Comparison of ENCODE assay signal across 28 cellular contexts in the genomic region with DNA sequence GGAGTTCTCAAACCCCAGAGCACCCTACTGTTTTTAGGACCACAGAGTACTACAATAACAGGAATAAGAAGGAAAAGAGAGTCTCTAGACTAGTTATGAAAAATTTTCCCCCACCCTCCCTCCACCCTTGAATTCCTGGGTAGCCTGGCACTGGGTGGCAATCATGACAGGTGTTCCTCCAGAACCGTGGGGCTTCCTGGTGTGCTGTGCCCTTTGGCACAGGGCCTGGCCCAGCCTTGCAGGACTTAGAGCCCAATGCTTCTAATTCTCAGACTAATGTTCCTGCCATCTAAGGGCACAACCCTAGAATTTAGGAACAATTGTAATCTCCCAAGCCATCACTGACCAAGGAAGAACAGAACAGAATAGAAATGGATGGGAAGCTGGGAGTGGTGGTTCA. TPM values are rescaled to one million over a fixed set of nuclear protein-coding genes. Genes with fewer than 3 reads are reported as not detected.
A peak's percentile ranks its signal among the peaks of the same experiment; 100 is the strongest.
DNase-seq lines count a peak whose midpoint lies in the region; ATAC-seq and TF ChIP-seq lines count a peak whose summit lies in the region.
"Had no signal": no experiment of that assay in that cellular context is flagged by ENCODE, and none has a peak within 500 bp of the region (broad histone marks: within the 10 kb centered on the region; RNA-seq: fewer than 3 reads in every experiment).

No MANE protein-coding gene starts in this region.

- no peak overlapping the region for H3K9ac ChIP-seq in IMR-90 (ENCODE audit: low read depth, low read length)

- H2AK5ac ChIP-seq in IMR-90 (ENCODE audit: low read depth, low read length) = 0 out of 2 replicates have a peak overlapping the region, but pooled peaks have one; percentile 24

- peak overlapping the region in 3 of 7 donors; percentile 15 to 80 (median 47) for H3K4me3 Mint-ChIP-seq in CD8-positive, alpha-beta memory T cell
- H3K4me3 Mint-ChIP-seq in effector memory CD8-positive, alpha-beta T cell = peak overlapping the region in 1 of 2 donors; percentile 53
- no peak overlapping the region for H3K4me3 Mint-ChIP-seq in mesothelial cell of epicardium
- no peak overlapping the region for H3K4me3 Mint-ChIP-seq in activated CD4-positive, alpha-beta memory T cell treated with anti-CD3 and anti-CD28 coated beads for 36 hours
- H3K4me3 Mint-ChIP-seq: CD8-positive, alpha-beta T cell had no signal

- in situ Hi-C loops in IMR-90 (cut with MboI; ENCODE audit: low sequenced_read_pairs) = no loop called here

- peak overlapping the region; percentile 79 for H2BK20ac ChIP-seq in IMR-90 (ENCODE audit: low read depth, low read length)

- no peak overlapping the region for H2AK9ac ChIP-seq in IMR-90 (replicated peaks; ENCODE audit: low read depth, low read length, poor library complexity)

- no peak overlapping the region for H4K5ac ChIP-seq in IMR-90 (ENCODE audit: low read depth, low read length)

- peaks cover 35% of the 10 kb centered on the region for H3K4me1 ChIP-seq in CD8-positive, alpha-beta memory T cell (ENCODE audit: insufficient read depth, low read length)
- H3K4me1 ChIP-seq in IMR-90 (ENCODE audit: control insufficient read depth, insufficient read depth, low read length) (peaks cover 30% of the 10 kb centered on the region), mucosa of descending colon (ENCODE audit: low read depth) (no peaks in the 10 kb centered on the region)

- H2BK120ac ChIP-seq in IMR-90 (ENCODE audit: low read depth, low read length) = peak overlapping the region; percentile 46

- no peak for TF ChIP-seq POLR2A in IMR-90 (IDR thresholded peaks at IDR 0.05; ENCODE audit: low read depth, low read length)

- H3K4me1 Mint-ChIP-seq in CD8-positive, alpha-beta memory T cell = peaks cover 47 to 60% (median 57%) of the 10 kb centered on the region in 3 donors
- H3K4me1 Mint-ChIP-seq in effector memory CD8-positive, alpha-beta T cell (ENCODE audit: low read depth in 2 of 2) = peaks cover 42 to 54% of the 10 kb centered on the region in 2 donors
- H3K4me1 Mint-ChIP-seq in mesothelial cell of epicardium = peaks cover 11% of the 10 kb centered on the region
- H3K4me1 Mint-ChIP-seq in activated CD4-positive, alpha-beta memory T cell treated with anti-CD3 and anti-CD28 coated beads for 36 hours (ENCODE audit: low read depth) = peaks cover 19% of the 10 kb centered on the region

- intact Hi-C loops in IMR-90 (cut with micrococcal nuclease) = no loop called here
- intact Hi-C loops in mucosa of descending colon (cut with DNase I, micrococcal nuclease) = no loop called here
- intact Hi-C loops in activated CD4-positive, alpha-beta memory T cell treated with anti-CD3 and anti-CD28 coated beads for 36 hours (cut with micrococcal nuclease) = no loop called here

- H2BK5ac ChIP-seq in IMR-90 (ENCODE audit: low read depth, low read length, poor library complexity, severe bottlenecking) = no peak overlapping the region

- peak overlapping the region; percentile 52; the same call in 1 of the 2 replicates for H3K4ac ChIP-seq in IMR-90 (ENCODE audit: low read depth, low read length)

- no peak overlapping the region for H3K18ac ChIP-seq in IMR-90 (ENCODE audit: low read depth, low read length)

- CTCF ChIA-PET in CD8-positive, alpha-beta memory T cell (lab: Charles Lee) = interaction anchor here (4.5 kb wide), 1 partner anchor 21 kb away, joined by 23 read pairs; no protein-coding TSS in a partner anchor
- CTCF ChIA-PET in IMR-90 (lab: Yijun Ruan, JAX) = no interaction called here
- CTCF ChIA-PET in activated CD4-positive, alpha-beta memory T cell treated with anti-CD3 and anti-CD28 coated beads for 36 hours (lab: Charles Lee) = no interaction called here

- H2AFZ ChIP-seq in IMR-90 (replicated peaks; ENCODE audit: low read length, poor library complexity) = no peak overlapping the region

- H3K9me1 ChIP-seq in IMR-90 (ENCODE audit: insufficient read depth, low read length) = peaks cover 24% of the 10 kb centered on the region

- H3K27ac Mint-ChIP-seq in CD8-positive, alpha-beta memory T cell = peak overlapping the region; percentile 1 to 95 (median 72)
- H3K27ac Mint-ChIP-seq in effector memory CD8-positive, alpha-beta T cell = peak overlapping the region; percentile 84 to 89
- no peak overlapping the region for H3K27ac Mint-ChIP-seq in mesothelial cell of epicardium
- H3K27ac Mint-ChIP-seq in activated CD4-positive, alpha-beta memory T cell treated with anti-CD3 and anti-CD28 coated beads for 36 hours = no peak overlapping the region

- no peak overlapping the region for H3K14ac ChIP-seq in IMR-90 (replicated peaks; ENCODE audit: low read depth, low read length)

- H3K27me3 Mint-ChIP-seq in CD8-positive, alpha-beta memory T cell = peaks cover 3 to 4% of the 10 kb centered on the region in 2 donors
- H3K27me3 Mint-ChIP-seq in effector memory CD8-positive, alpha-beta T cell = peaks cover 0 to 11% of the 10 kb centered on the region in 2 donors
- peaks cover 10% of the 10 kb centered on the region for H3K27me3 Mint-ChIP-seq in mesothelial cell of epicardium (ENCODE audit: low read depth)
- H3K27me3 Mint-ChIP-seq in activated CD4-positive, alpha-beta memory T cell treated with anti-CD3 and anti-CD28 coated beads for 36 hours = peaks cover 19% of the 10 kb centered on the region

- no peak for TF ChIP-seq CTCF in IMR-90 (conservative IDR thresholded peaks at IDR 0.05; ENCODE audit: low read depth, low read length)
- no peak for TF ChIP-seq CTCF in mucosa of descending colon (IDR thresholded peaks at IDR 0.05)
- no peak for TF ChIP-seq CTCF in mesothelial cell of epicardium (IDR thresholded peaks at IDR 0.05; ENCODE audit: unreplicated experiment)

- no peak overlapping the region for H4K8ac ChIP-seq in IMR-90 (ENCODE audit: low read depth in 2 of 2, low read length in 2 of 2)

- no peak overlapping the region for H3K4me3 ChIP-seq in CD8-positive, alpha-beta memory T cell (ENCODE audit: low read length)
- no peak overlapping the region for H3K4me3 ChIP-seq in IMR-90 (ENCODE audit: insufficient read depth, low read depth, low read length)
- H3K4me3 ChIP-seq in mucosa of descending colon = no peak overlapping the region
- H3K4me3 ChIP-seq: A549, SJSA1 had no signal

- no peak for DNase-seq in CD8-positive, alpha-beta memory T cell
- DNase-seq in IMR-90 (no peak), mucosa of descending colon (no peak), mesothelial cell of epicardium (ENCODE audit: low spot score in 2 of 2, unreplicated experiment in 2 of 2) (no peak), NCI-H2029 (lab: John Stamatoyannopoulos, UW) (no peak)
- no peak for DNase-seq in effector memory CD8-positive, alpha-beta T cell
- DNase-seq in activated CD4-positive, CD25-positive, alpha-beta regulatory T cell treated with anti-CD3 and anti-CD28 coated beads, Interleukin-2, amount 50 U/mL, for 72 hours = no peak
- DNase-seq in activated CD4-positive, alpha-beta memory T cell treated with anti-CD3 and anti-CD28 coated beads for 36 hours = no peak
- DNase-seq: C1 segment of cervical spinal cord; CD8-positive, alpha-beta T cell; DMS 273 treated with DMSO at 0.1 percent for 48 hours; DMS79 treated with DMSO at 0.1 percent for 48 hours; GF-D8; NCI-H1092; NCI-H1417 treated with DMSO at 0.1 percent for 48 hours; NCI-H1694 treated with DMSO at 0.1 percent for 48 hours; NCI-H2081 treated with DMSO at 0.1 percent for 48 hours; NCI-H2171; NCI-H226; NCI-H510A; NK-92 treated with Interleukin-12 subunit alpha and Interleukin-12 subunit beta, amount 100 ng/mL, for 24 hours; PC-3; Right ventricle myocardium superior; RPMI8226 had no signal

- H4K91ac ChIP-seq in IMR-90 (ENCODE audit: insufficient read depth, low read depth, low read length) = peak overlapping the region; percentile 37; the same call in 1 of the 2 replicates

- H3K9me3 Mint-ChIP-seq in CD8-positive, alpha-beta memory T cell = no peaks in the 10 kb centered on the region
- H3K9me3 Mint-ChIP-seq in effector memory CD8-positive, alpha-beta T cell = no peaks in the 10 kb centered on the region
- H3K9me3 Mint-ChIP-seq in mesothelial cell of epicardium = no peaks in the 10 kb centered on the region
- no peaks in the 10 kb centered on the region for H3K9me3 Mint-ChIP-seq in activated CD4-positive, alpha-beta memory T cell treated with anti-CD3 and anti-CD28 coated beads for 36 hours
- H3K9me3 Mint-ChIP-seq: CD8-positive, alpha-beta T cell had no signal

- peaks cover 3% of the 10 kb centered on the region for H3K27me3 ChIP-seq in CD8-positive, alpha-beta memory T cell (ENCODE audit: insufficient read depth, low read length, poor library complexity, severe bottlenecking)
- H3K27me3 ChIP-seq in IMR-90 (ENCODE audit: control insufficient read depth, insufficient read depth, low read length) = no peaks in the 10 kb centered on the region
- H3K27me3 ChIP-seq: SJSA1 had no signal

- POLR2A ChIA-PET in CD8-positive, alpha-beta memory T cell (lab: Charles Lee) = no interaction called here
- POLR2A ChIA-PET in IMR-90 (lab: Charles Lee; ENCODE audit: unreplicated experiment) = no interaction called here
- POLR2A ChIA-PET in activated CD4-positive, alpha-beta memory T cell treated with anti-CD3 and anti-CD28 coated beads for 36 hours (lab: Charles Lee) = no interaction called here

- H3K36me3 Mint-ChIP-seq in CD8-positive, alpha-beta memory T cell = no peaks in the 10 kb centered on the region
- H3K36me3 Mint-ChIP-seq in effector memory CD8-positive, alpha-beta T cell (ENCODE audit: insufficient read depth) = no peaks in the 10 kb centered on the region
- no peaks in the 10 kb centered on the region for H3K36me3 Mint-ChIP-seq in mesothelial cell of epicardium
- no peaks in the 10 kb centered on the region for H3K36me3 Mint-ChIP-seq in activated CD4-positive, alpha-beta memory T cell treated with anti-CD3 and anti-CD28 coated beads for 36 hours
- H3K36me3 Mint-ChIP-seq: CD8-positive, alpha-beta T cell had no signal

- WGBS in IMR-90 (ENCODE audit: extremely low coverage in 2 of 2, insufficient read length in 1 of 2), 2 experiments = no CpG with 5 or more reads among the region's 1 CpG

- no peak overlapping the region for H3K27ac ChIP-seq in CD8-positive, alpha-beta memory T cell (ENCODE audit: low read depth, low read length)
- no peak overlapping the region for H3K27ac ChIP-seq in IMR-90 (ENCODE audit: insufficient read depth, low read length)
- H3K27ac ChIP-seq: A549, SJSA1 had no signal

- H3K23ac ChIP-seq in IMR-90 (ENCODE audit: low read depth, low read length) = no peak overlapping the region

- BruUV-seq in IMR-90 (replicated peaks; lab: Mats Ljungman, UMichigan) = no TSS peak

- ATAC-seq in IMR-90 (ENCODE audit: low read depth) = no peak
- no peak for ATAC-seq in effector memory CD8-positive, alpha-beta T cell (replicated peaks)
- peak; percentile 28 for ATAC-seq in mucosa of descending colon
- ATAC-seq: A549; CD8-positive, alpha-beta T cell; HCT116; PC-3 had no signal

- no peak overlapping the region for H3K4me2 ChIP-seq in IMR-90 (ENCODE audit: low read depth, low read length)
- H3K4me2 ChIP-seq: A549 had no signal

- no peaks in the 10 kb centered on the region; a peak in 1 of 4 replicates for H3K79me1 ChIP-seq in IMR-90 (ENCODE audit: low read depth in 1 of 2, low read length in 2 of 2)

- H4K20me1 ChIP-seq in IMR-90 (ENCODE audit: insufficient read depth, low read length) = no peaks in the 10 kb centered on the region

- H3K36me3 ChIP-seq in CD8-positive, alpha-beta memory T cell (ENCODE audit: insufficient read depth, low read length) = no peaks in the 10 kb centered on the region
- H3K36me3 ChIP-seq in IMR-90 (ENCODE audit: control insufficient read depth, insufficient read depth, low read length) (no peaks in the 10 kb centered on the region), mucosa of descending colon (ENCODE audit: low read depth) (no peaks in the 10 kb centered on the region)
- H3K36me3 ChIP-seq: SJSA1 had no signal

- dilution Hi-C loops in IMR-90 (cut with HindIII; ENCODE audit: low sequenced_read_pairs, unreplicated experiment) = no loop called here

- TF ChIP-seq RAD21 in IMR-90 (IDR thresholded peaks at IDR 0.05; ENCODE audit: low read length) = no peak

- H3K56ac ChIP-seq in IMR-90 (ENCODE audit: extremely low read depth, insufficient read depth, low read length) = no peak overlapping the region

- H3K9me3 ChIP-seq in CD8-positive, alpha-beta memory T cell (ENCODE audit: low read length) = no peaks in the 10 kb centered on the region
- H3K9me3 ChIP-seq in IMR-90 (ENCODE audit: control insufficient read depth, insufficient read depth, low read length) (no peaks in the 10 kb centered on the region), mucosa of descending colon (no peaks in the 10 kb centered on the region)
- H3K9me3 ChIP-seq: A549, SJSA1 had no signal

- 0 out of 3 replicates have a peak overlapping the region, but pooled peaks have one; percentile 43 for H2BK15ac ChIP-seq in IMR-90 (ENCODE audit: low read depth, low read length)

RNA-seq across cellular contexts. Expression of a gene that starts 1.5 kb away (rescaled TPM):
- total RNA-seq in CD8-positive, alpha-beta memory T cell = 10 to 100 TPM; 22.3 to 24.6 TPM
- polyA plus RNA-seq in CD8-positive, alpha-beta memory T cell = 31.6 TPM
- total RNA-seq in IMR-90 (2012; rRNA removed) = not detected in 2 replicates
- not detected in 2 replicates for polyA plus RNA-seq in IMR-90 (2012; rRNA removed)
- polyA plus RNA-seq in IMR-90 (2012; cell fraction: cytosol; rRNA removed) = not detected in 2 replicates
- polyA plus RNA-seq in IMR-90 (2012; cell fraction: nucleus; rRNA removed; ENCODE audit: low replicate concordance) = not detected in 2 replicates
- 1 to 10 TPM; 1.6 to 2.3 (median 1.6) TPM for total RNA-seq in mucosa of descending colon
- total RNA-seq in mesothelial cell of epicardium = 0.23 TPM in 1 of 3 replicates, not detected in the others
- total RNA-seq in activated CD4-positive, alpha-beta memory T cell treated with anti-CD3 and anti-CD28 coated beads for 36 hours = under 1 TPM; 0.14 to 0.31 TPM
- total RNA-seq: H1, PC-3, Right ventricle myocardium superior had no signal
- polyA plus RNA-seq: H1 had no signal

RNA-seq across cellular contexts. Expression of a gene that starts 10.7 kb away (rescaled TPM):
- total RNA-seq in CD8-positive, alpha-beta memory T cell = not detected
- 0.53 TPM for polyA plus RNA-seq in CD8-positive, alpha-beta memory T cell
- total RNA-seq in IMR-90 (2012; rRNA removed) = 1.4 and 1.7 TPM in 2 replicates
- 1.6 and 2.1 TPM in 2 replicates for polyA plus RNA-seq in IMR-90 (2012; rRNA removed)
- polyA plus RNA-seq in IMR-90 (2012; cell fraction: cytosol; rRNA removed) = 0.21 and 1.9 TPM in 2 replicates
- 0.42 and 4.7 TPM in 2 replicates for polyA plus RNA-seq in IMR-90 (2012; cell fraction: nucleus; rRNA removed; ENCODE audit: low replicate concordance)
- total RNA-seq in mucosa of descending colon = 1 to 10 TPM in 2 of 3 donors, not detected in 1; 1.1 to 1.2 TPM
- total RNA-seq in mesothelial cell of epicardium = 0.34 to 0.64 TPM (median 0.51 TPM) in 3 replicates
- total RNA-seq in activated CD4-positive, alpha-beta memory T cell treated with anti-CD3 and anti-CD28 coated beads for 36 hours = not detected
- total RNA-seq: H1, Right ventricle myocardium superior had no signal

Comparison
In these comparisons a context has a peak if more than half of its experiments do, and no peak if none do; other contexts are left out.
1. H3K27ac Mint-ChIP-seq: peak in CD8-positive, alpha-beta memory T cell (8 of 8) and effector memory CD8-positive, alpha-beta T cell (2 of 2); none in mesothelial cell of epicardium (single experiment) and activated CD4-positive, alpha-beta memory T cell treated with anti-CD3 and anti-CD28 coated beads for 36 hours (single experiment).
2. RNA of a gene that starts 1.5 kb away (total RNA-seq): 22.3 to 24.6 TPM in CD8-positive, alpha-beta memory T cell; 1.6 to 2.3 TPM in mucosa of descending colon, 0.14 to 0.31 TPM in activated CD4-positive, alpha-beta memory T cell treated with anti-CD3 and anti-CD28 coated beads for 36 hours, 0.23 TPM in mesothelial cell of epicardium and not detected in IMR-90; every median in the first group is over 4 times any median in the second.